ENCODE assay signal across 26 cellular contexts in genomic region chr1:29317916-29318530, GRCh38.
"Had no signal": no experiment of that assay in that cellular context is flagged by ENCODE, and none has a peak within 500 bp of the region (broad histone marks: within the 10 kb centered on the region; RNA-seq: fewer than 3 reads in every experiment).

No MANE protein-coding gene starts in this region.

- H3K9me3 Mint-ChIP-seq: activated CD4-positive, alpha-beta memory T cell treated with anti-CD3 and anti-CD28 coated beads for 36 hours; activated CD4-positive, alpha-beta T cell treated with anti-CD3 and anti-CD28 coated beads, Interleukin-2, amount 10 ng/mL, durations not matched to agents 24 days and 14 days; activated naive CD4-positive, alpha-beta T cell treated with anti-CD3 and anti-CD28 coated beads, Interleukin-2, amount 10 ng/mL, durations not matched to agents 7 days and 5 days; activated T-helper 1 cell treated with anti-CD3 and anti-CD28 coated beads, Interleukin-12 subunit alpha, Interleukin-12 subunit beta, Interleukin-2, Interleukin-4 antibody, amounts not matched to agents 30 ng/mL and 10 ng/mL and 1 ng/mL, durations not matched to agents 14 hours and 24 hours and 36 hours; activated T-helper 2 cell treated with anti-CD3 and anti-CD28 coated beads, Interferon-gamma antibody, Interleukin-2, Interleukin-4, amounts not matched to agents 10 μg/mL and 5 μg/mL and 100 μg/mL, durations not matched to agents 14 hours and 24 hours and 36 hours had no signal

- H3K4me1 Mint-ChIP-seq: activated CD4-positive, alpha-beta T cell treated with anti-CD3 and anti-CD28 coated beads for 36 hours; activated CD4-positive, alpha-beta T cell treated with anti-CD3 and anti-CD28 coated beads, Interleukin-2, amount 10 ng/mL, durations not matched to agents 24 days and 14 days; activated CD8-positive, alpha-beta memory T cell treated with anti-CD3 and anti-CD28 coated beads, Interleukin-2, amount 10 ng/mL, durations not matched to agents 7 days and 5 days; activated naive CD4-positive, alpha-beta T cell treated with anti-CD3 and anti-CD28 coated beads, Interleukin-2, amount 10 ng/mL, durations not matched to agents 7 days and 5 days had no signal

- H3K4me1 ChIP-seq: colonic mucosa, gastroesophageal sphincter had no signal

- H3K27me3 Mint-ChIP-seq: activated CD4-positive, alpha-beta memory T cell treated with anti-CD3 and anti-CD28 coated beads for 36 hours; activated CD4-positive, alpha-beta T cell treated with anti-CD3 and anti-CD28 coated beads for 36 hours; activated CD4-positive, alpha-beta T cell treated with anti-CD3 and anti-CD28 coated beads, Interleukin-2, amount 10 ng/mL, durations not matched to agents 24 days and 14 days; activated CD8-positive, alpha-beta memory T cell treated with anti-CD3 and anti-CD28 coated beads, Interleukin-2, amount 10 ng/mL, durations not matched to agents 7 days and 5 days; activated naive CD8-positive, alpha-beta T cell had no signal

- H3K4me3 Mint-ChIP-seq: activated CD4-positive, alpha-beta memory T cell treated with anti-CD3 and anti-CD28 coated beads for 36 hours; activated CD4-positive, alpha-beta T cell treated with anti-CD3 and anti-CD28 coated beads for 36 hours; activated CD4-positive, alpha-beta T cell treated with anti-CD3 and anti-CD28 coated beads, Interleukin-2, amount 10 ng/mL, durations not matched to agents 24 days and 14 days; activated CD8-positive, alpha-beta memory T cell treated with anti-CD3 and anti-CD28 coated beads, Interleukin-2, amount 10 ng/mL, durations not matched to agents 7 days and 5 days; activated CD8-positive, alpha-beta T cell treated with anti-CD3 and anti-CD28 coated beads, Interleukin-2, amount 10 ng/mL, durations not matched to agents 7 days and 5 days; activated naive CD4-positive, alpha-beta T cell treated with anti-CD3 and anti-CD28 coated beads, Interleukin-2, amount 10 ng/mL, durations not matched to agents 7 days and 5 days; activated naive CD8-positive, alpha-beta T cell; activated T-helper 1 cell treated with anti-CD3 and anti-CD28 coated beads, Interleukin-12 subunit alpha, Interleukin-12 subunit beta, Interleukin-2, Interleukin-4 antibody, amounts not matched to agents 30 ng/mL and 10 ng/mL and 1 ng/mL, durations not matched to agents 14 hours and 24 hours and 36 hours had no signal

- H3K4me3 ChIP-seq: colonic mucosa, esophagus squamous epithelium, gastroesophageal sphincter had no signal

- H3K27ac ChIP-seq: brain microvascular endothelial cell, colonic mucosa, epithelial cell of prostate, esophagus squamous epithelium, gastroesophageal sphincter had no signal

- H3K36me3 Mint-ChIP-seq: activated CD4-positive, alpha-beta memory T cell treated with anti-CD3 and anti-CD28 coated beads for 36 hours; activated CD8-positive, alpha-beta memory T cell treated with anti-CD3 and anti-CD28 coated beads, Interleukin-2, amount 10 ng/mL, durations not matched to agents 7 days and 5 days; activated naive CD4-positive, alpha-beta T cell treated with anti-CD3 and anti-CD28 coated beads, Interleukin-2, amount 10 ng/mL, durations not matched to agents 7 days and 5 days; activated naive CD8-positive, alpha-beta T cell had no signal

- H3K27me3 ChIP-seq: brain microvascular endothelial cell, colonic mucosa, esophagus squamous epithelium, gastroesophageal sphincter had no signal

- H3K27ac Mint-ChIP-seq: activated CD4-positive, alpha-beta memory T cell treated with anti-CD3 and anti-CD28 coated beads for 36 hours; activated CD4-positive, alpha-beta T cell treated with anti-CD3 and anti-CD28 coated beads for 36 hours; activated CD4-positive, alpha-beta T cell treated with anti-CD3 and anti-CD28 coated beads, Interleukin-2, amount 10 ng/mL, durations not matched to agents 24 days and 14 days; activated CD8-positive, alpha-beta memory T cell treated with anti-CD3 and anti-CD28 coated beads, Interleukin-2, amount 10 ng/mL, durations not matched to agents 7 days and 5 days; activated CD8-positive, alpha-beta T cell treated with anti-CD3 and anti-CD28 coated beads, Interleukin-2, amount 10 ng/mL, durations not matched to agents 7 days and 5 days; activated naive CD4-positive, alpha-beta T cell treated with anti-CD3 and anti-CD28 coated beads, Interleukin-2, amount 10 ng/mL, durations not matched to agents 7 days and 5 days; activated naive CD8-positive, alpha-beta T cell; activated T-helper 1 cell treated with anti-CD3 and anti-CD28 coated beads, Interleukin-12 subunit alpha, Interleukin-12 subunit beta, Interleukin-2, Interleukin-4 antibody, amounts not matched to agents 30 ng/mL and 10 ng/mL and 1 ng/mL, durations not matched to agents 14 hours and 24 hours and 36 hours; activated T-helper 2 cell treated with anti-CD3 and anti-CD28 coated beads, Interferon-gamma antibody, Interleukin-2, Interleukin-4, amounts not matched to agents 10 μg/mL and 5 μg/mL and 100 μg/mL, durations not matched to agents 14 hours and 24 hours and 36 hours had no signal

- H3K9me3 ChIP-seq: colonic mucosa, esophagus squamous epithelium, gastroesophageal sphincter had no signal

- H3K36me3 ChIP-seq: brain microvascular endothelial cell, colonic mucosa had no signal

- DNase-seq: activated CD4-positive, alpha-beta memory T cell treated with anti-CD3 and anti-CD28 coated beads for 36 hours; activated CD4-positive, alpha-beta T cell treated with anti-CD3 and anti-CD28 coated beads for 36 hours; activated CD4-positive, alpha-beta T cell treated with anti-CD3 and anti-CD28 coated beads, Interleukin-2, amount 10 ng/mL, durations not matched to agents 24 days and 14 days; activated CD4-positive, CD25-positive, alpha-beta regulatory T cell; activated CD4-positive, CD25-positive, alpha-beta regulatory T cell treated with anti-CD3 and anti-CD28 coated beads, Interleukin-2, amount 50 U/mL, for 72 hours; activated CD8-positive, alpha-beta memory T cell treated with anti-CD3 and anti-CD28 coated beads, Interleukin-2, amount 10 ng/mL, durations not matched to agents 7 days and 5 days; activated CD8-positive, alpha-beta memory T cell treated with anti-CD3 and anti-CD28 coated beads, Interleukin-2, amount 50 U/mL, for 4 hours; activated CD8-positive, alpha-beta T cell treated with anti-CD3 and anti-CD28 coated beads, Interleukin-2, amount 10 ng/mL, durations not matched to agents 7 days and 5 days; activated effector memory CD4-positive, alpha-beta T cell treated with anti-CD3 and anti-CD28 coated beads, Interleukin-2, amount 50 U/mL, for 16 hours; activated naive CD4-positive, alpha-beta T cell treated with anti-CD3 and anti-CD28 coated beads, Interleukin-2, amount 10 ng/mL, durations not matched to agents 7 days and 5 days; activated T-cell treated with anti-CD3 and anti-CD28 coated beads, Interleukin-2, amount 50 U/mL, for 1 hour; activated T-cell treated with anti-CD3 and anti-CD28 coated beads, Interleukin-2, amount 50 U/mL, for 48 hours; amniotic stem cell; anterior cingulate cortex; brain microvascular endothelial cell; cerebellar nuclear complex; colonic mucosa; effector CD8-positive, alpha-beta T cell; esophagus squamous epithelium; foreskin melanocyte; T-helper 2 cell had no signal
